In the genomic region with DNA sequence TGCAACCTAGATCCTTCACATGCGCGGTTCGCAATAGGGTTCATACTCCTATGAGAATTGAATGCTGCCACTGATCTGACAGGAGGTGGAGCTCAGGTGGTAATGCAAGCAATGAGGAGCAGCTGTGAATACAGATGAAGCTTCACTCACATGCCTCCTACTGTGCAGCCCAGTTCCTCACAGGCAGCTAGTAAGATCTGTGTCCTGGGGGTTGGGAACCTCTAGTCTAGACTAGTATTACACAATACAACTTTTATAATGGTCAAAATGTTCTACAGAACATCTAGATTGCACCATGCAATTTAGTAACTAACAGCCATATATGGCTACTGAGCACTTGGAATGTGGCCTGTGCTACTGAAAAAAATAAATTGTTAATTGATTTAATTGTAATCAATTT, we compare ENCODE assay signal across 2 cellular contexts.
A peak's percentile ranks its signal among the peaks of the same experiment; 100 is the strongest.
TF ChIP-seq lines count a peak whose summit lies in the region.

No MANE protein-coding gene starts in this region.

TF ChIP-seq in K562, 482 proteins besides CTCF, POLR2A, EP300 and RAD21:
- TF ChIP-seq, protein P1, sequence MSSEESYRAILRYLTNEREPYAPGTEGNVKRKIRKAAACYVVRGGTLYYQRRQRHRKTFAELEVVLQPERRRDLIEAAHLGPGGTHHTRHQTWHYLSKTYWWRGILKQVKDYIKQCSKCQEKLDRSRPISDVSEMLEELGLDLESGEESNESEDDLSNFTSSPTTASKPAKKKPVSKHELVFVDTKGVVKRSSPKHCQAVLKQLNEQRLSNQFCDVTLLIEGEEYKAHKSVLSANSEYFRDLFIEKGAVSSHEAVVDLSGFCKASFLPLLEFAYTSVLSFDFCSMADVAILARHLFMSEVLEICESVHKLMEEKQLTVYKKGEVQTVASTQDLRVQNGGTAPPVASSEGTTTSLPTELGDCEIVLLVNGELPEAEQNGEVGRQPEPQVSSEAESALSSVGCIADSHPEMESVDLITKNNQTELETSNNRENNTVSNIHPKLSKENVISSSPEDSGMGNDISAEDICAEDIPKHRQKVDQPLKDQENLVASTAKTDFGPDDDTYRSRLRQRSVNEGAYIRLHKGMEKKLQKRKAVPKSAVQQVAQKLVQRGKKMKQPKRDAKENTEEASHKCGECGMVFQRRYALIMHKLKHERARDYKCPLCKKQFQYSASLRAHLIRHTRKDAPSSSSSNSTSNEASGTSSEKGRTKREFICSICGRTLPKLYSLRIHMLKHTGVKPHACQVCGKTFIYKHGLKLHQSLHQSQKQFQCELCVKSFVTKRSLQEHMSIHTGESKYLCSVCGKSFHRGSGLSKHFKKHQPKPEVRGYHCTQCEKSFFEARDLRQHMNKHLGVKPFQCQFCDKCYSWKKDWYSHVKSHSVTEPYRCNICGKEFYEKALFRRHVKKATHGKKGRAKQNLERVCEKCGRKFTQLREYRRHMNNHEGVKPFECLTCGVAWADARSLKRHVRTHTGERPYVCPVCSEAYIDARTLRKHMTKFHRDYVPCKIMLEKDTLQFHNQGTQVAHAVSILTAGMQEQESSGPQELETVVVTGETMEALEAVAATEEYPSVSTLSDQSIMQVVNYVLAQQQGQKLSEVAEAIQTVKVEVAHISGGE (CRISPR knock-in tag; IDR thresholded peaks at IDR 0.05), result peak in 1 of 3 experiments; percentile 47; a peak in 1 of 6 replicates
- peak; percentile 52 for TF ChIP-seq CEBPB (tag; IDR thresholded peaks at IDR 0.05)
- TF ChIP-seq, protein P2, sequence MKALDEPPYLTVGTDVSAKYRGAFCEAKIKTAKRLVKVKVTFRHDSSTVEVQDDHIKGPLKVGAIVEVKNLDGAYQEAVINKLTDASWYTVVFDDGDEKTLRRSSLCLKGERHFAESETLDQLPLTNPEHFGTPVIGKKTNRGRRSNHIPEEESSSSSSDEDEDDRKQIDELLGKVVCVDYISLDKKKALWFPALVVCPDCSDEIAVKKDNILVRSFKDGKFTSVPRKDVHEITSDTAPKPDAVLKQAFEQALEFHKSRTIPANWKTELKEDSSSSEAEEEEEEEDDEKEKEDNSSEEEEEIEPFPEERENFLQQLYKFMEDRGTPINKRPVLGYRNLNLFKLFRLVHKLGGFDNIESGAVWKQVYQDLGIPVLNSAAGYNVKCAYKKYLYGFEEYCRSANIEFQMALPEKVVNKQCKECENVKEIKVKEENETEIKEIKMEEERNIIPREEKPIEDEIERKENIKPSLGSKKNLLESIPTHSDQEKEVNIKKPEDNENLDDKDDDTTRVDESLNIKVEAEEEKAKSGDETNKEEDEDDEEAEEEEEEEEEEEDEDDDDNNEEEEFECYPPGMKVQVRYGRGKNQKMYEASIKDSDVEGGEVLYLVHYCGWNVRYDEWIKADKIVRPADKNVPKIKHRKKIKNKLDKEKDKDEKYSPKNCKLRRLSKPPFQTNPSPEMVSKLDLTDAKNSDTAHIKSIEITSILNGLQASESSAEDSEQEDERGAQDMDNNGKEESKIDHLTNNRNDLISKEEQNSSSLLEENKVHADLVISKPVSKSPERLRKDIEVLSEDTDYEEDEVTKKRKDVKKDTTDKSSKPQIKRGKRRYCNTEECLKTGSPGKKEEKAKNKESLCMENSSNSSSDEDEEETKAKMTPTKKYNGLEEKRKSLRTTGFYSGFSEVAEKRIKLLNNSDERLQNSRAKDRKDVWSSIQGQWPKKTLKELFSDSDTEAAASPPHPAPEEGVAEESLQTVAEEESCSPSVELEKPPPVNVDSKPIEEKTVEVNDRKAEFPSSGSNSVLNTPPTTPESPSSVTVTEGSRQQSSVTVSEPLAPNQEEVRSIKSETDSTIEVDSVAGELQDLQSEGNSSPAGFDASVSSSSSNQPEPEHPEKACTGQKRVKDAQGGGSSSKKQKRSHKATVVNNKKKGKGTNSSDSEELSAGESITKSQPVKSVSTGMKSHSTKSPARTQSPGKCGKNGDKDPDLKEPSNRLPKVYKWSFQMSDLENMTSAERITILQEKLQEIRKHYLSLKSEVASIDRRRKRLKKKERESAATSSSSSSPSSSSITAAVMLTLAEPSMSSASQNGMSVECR (CRISPR knock-in tag; IDR thresholded peaks at IDR 0.05), result no peak

TF ChIP-seq in HepG2, 621 proteins besides CTCF, POLR2A, EP300 and RAD21:
- TF ChIP-seq ZNF773 (CRISPR knock-in tag; IDR thresholded peaks at IDR 0.05; ENCODE audit: borderline replicate concordance), result no peak
- TF ChIP-seq ZNF788 (CRISPR knock-in tag; IDR thresholded peaks at IDR 0.05; ENCODE audit: borderline replicate concordance), result no peak
- no peak for TF ChIP-seq ZNF781 (CRISPR knock-in tag; IDR thresholded peaks at IDR 0.05; ENCODE audit: borderline replicate concordance, not compliant biosample characterization)
- peak; percentile 67; the same call in 1 of the 2 replicates for TF ChIP-seq CEBPB (IDR thresholded peaks at IDR 0.05; ENCODE audit: borderline replicate concordance, low read depth, low read length)
